ENCODE assay signal across 1 cellular context in genomic region chr1:179217943-179218507, GRCh38.
TF ChIP-seq lines count a peak whose summit lies in the region.

No MANE protein-coding gene starts in this region.

TF ChIP-seq in SK-N-SH, 30 proteins besides CTCF, POLR2A, EP300 and RAD21 (continued from another document):
- TF ChIP-seq NFIC (IDR thresholded peaks at IDR 0.05; ENCODE audit: borderline replicate concordance) (no peak), ELF1 (IDR thresholded peaks at IDR 0.05) (no peak), SMC3 (IDR thresholded peaks at IDR 0.05; ENCODE audit: low read depth, low read length) (no peak), POLR2AphosphoS5 (IDR thresholded peaks at IDR 0.05; ENCODE audit: low read depth, low read length) (no peak), JUND (IDR thresholded peaks at IDR 0.05) (no peak), YY1 (IDR thresholded peaks at IDR 0.05; ENCODE audit: low read depth) (no peak)
